2 cellular contexts compared by ENCODE assay signal in genomic region chrY:24833619-24834018, GRCh38. TPM values are rescaled to one million over a fixed set of nuclear protein-coding genes. Genes with fewer than 3 reads are reported as not detected.
"Had no signal": no experiment of that assay in that cellular context is flagged by ENCODE, and none has a peak within 500 bp of the region (broad histone marks: within the 10 kb centered on the region; RNA-seq: fewer than 3 reads in every experiment).

Gene DAZ4, plus strand, starts transcription at chrY:24833919. Its CDS starts 208 bp downstream, at chrY:24834127.

RNA-seq across cellular contexts. Expression of gene DAZ4, which starts in this region (rescaled TPM):
- total RNA-seq: G401, GM12878 had no signal
- polyA plus RNA-seq: GM12878 had no signal
